Comparison of ENCODE assay signal across 18 cellular contexts in the genomic region with DNA sequence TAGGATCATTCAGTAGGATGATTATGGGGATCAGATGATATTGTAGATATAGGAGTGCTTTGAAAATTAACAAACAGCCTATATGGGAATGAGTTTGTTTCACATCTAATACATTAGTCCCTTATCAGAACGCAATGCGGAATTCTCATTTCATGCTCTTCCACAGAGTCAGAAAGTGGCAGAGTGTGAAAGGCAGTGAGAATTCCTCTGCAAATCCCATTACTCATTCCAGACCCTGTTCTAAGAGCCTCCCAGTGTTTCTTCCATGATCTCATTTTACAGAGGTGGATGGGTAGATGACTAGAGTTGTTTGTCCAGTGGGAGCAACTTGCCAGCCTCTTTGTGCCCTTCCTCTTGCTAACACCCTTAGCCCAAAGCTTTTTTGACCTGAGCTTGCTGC.
DNase-seq lines count a peak whose midpoint lies in the region; ATAC-seq and TF ChIP-seq lines count a peak whose summit lies in the region.
"Had no signal": no experiment of that assay in that cellular context is flagged by ENCODE, and none has a peak within 500 bp of the region (broad histone marks: within the 10 kb centered on the region; RNA-seq: fewer than 3 reads in every experiment).

No MANE protein-coding gene starts in this region.

- no peak for TF ChIP-seq POLR2A in esophagus muscularis mucosa (IDR thresholded peaks at IDR 0.05; ENCODE audit: low read depth)

- H3K9me3 Mint-ChIP-seq in nephron progenitor cell = peaks cover under 1% of the 10 kb centered on the region
- no peaks in the 10 kb centered on the region for H3K9me3 Mint-ChIP-seq in activated CD4-positive, alpha-beta memory T cell treated with anti-CD3 and anti-CD28 coated beads for 36 hours

- ATAC-seq in mucosa of descending colon (no peak), HG02938 (IDR thresholded peaks at IDR 0.05; ENCODE audit: unreplicated experiment) (no peak)
- ATAC-seq: HCT116 had no signal

- H3K27me3 ChIP-seq in esophagus muscularis mucosa = no peaks in the 10 kb centered on the region
- H3K27me3 ChIP-seq: BE2C had no signal

- H3K36me3 Mint-ChIP-seq in nephron progenitor cell (ENCODE audit: low read depth) = no peaks in the 10 kb centered on the region
- H3K36me3 Mint-ChIP-seq in activated CD4-positive, alpha-beta memory T cell treated with anti-CD3 and anti-CD28 coated beads for 36 hours = no peaks in the 10 kb centered on the region
- H3K36me3 Mint-ChIP-seq: CD4-positive, CD25-positive, alpha-beta regulatory T cell; CD8-positive, alpha-beta memory T cell had no signal

- H3K27me3 Mint-ChIP-seq in nephron progenitor cell (ENCODE audit: low read depth, poor library complexity) = no peaks in the 10 kb centered on the region
- no peaks in the 10 kb centered on the region for H3K27me3 Mint-ChIP-seq in activated CD4-positive, alpha-beta memory T cell treated with anti-CD3 and anti-CD28 coated beads for 36 hours
- H3K27me3 Mint-ChIP-seq: CD4-positive, CD25-positive, alpha-beta regulatory T cell had no signal

- H3K4me3 ChIP-seq in esophagus muscularis mucosa (no peak overlapping the region), mucosa of descending colon (no peak overlapping the region)

- H3K27ac ChIP-seq in esophagus muscularis mucosa (replicated peaks in 1 of 4) = no peak overlapping the region

- H3K36me3 ChIP-seq in esophagus muscularis mucosa = no peaks in the 10 kb centered on the region
- no peaks in the 10 kb centered on the region for H3K36me3 ChIP-seq in mucosa of descending colon (ENCODE audit: low read depth)
- H3K36me3 ChIP-seq: BE2C had no signal

- H3K9me3 ChIP-seq in esophagus muscularis mucosa (no peaks in the 10 kb centered on the region), mucosa of descending colon (no peaks in the 10 kb centered on the region)
- H3K9me3 ChIP-seq: BE2C had no signal

- H3K4me3 Mint-ChIP-seq in nephron progenitor cell = no peak overlapping the region
- H3K4me3 Mint-ChIP-seq in activated CD4-positive, alpha-beta memory T cell treated with anti-CD3 and anti-CD28 coated beads for 36 hours = no peak overlapping the region
- H3K4me3 Mint-ChIP-seq: CD8-positive, alpha-beta memory T cell; HFFc6 had no signal

- TF ChIP-seq CTCF in esophagus muscularis mucosa (IDR thresholded peaks at IDR 0.05) (no peak), nephron progenitor cell (IDR thresholded peaks at IDR 0.05) (no peak), mucosa of descending colon (IDR thresholded peaks at IDR 0.05) (no peak)

- CTCF ChIA-PET in activated CD4-positive, alpha-beta memory T cell treated with anti-CD3 and anti-CD28 coated beads for 36 hours (lab: Charles Lee) = no interaction called here

- H3K4me1 ChIP-seq in esophagus muscularis mucosa (no peaks in the 10 kb centered on the region), mucosa of descending colon (ENCODE audit: low read depth) (no peaks in the 10 kb centered on the region)
- H3K4me1 ChIP-seq: BE2C had no signal

- WGBS in esophagus muscularis mucosa = 98% methylated on average over 2 of the region's 2 CpGs

- peak overlapping the region; percentile 24 for H3K27ac Mint-ChIP-seq in nephron progenitor cell
- no peak overlapping the region for H3K27ac Mint-ChIP-seq in activated CD4-positive, alpha-beta memory T cell treated with anti-CD3 and anti-CD28 coated beads for 36 hours
- H3K27ac Mint-ChIP-seq: CD4-positive, CD25-positive, alpha-beta regulatory T cell; CD8-positive, alpha-beta memory T cell; HFFc6 had no signal

- POLR2A ChIA-PET in activated CD4-positive, alpha-beta memory T cell treated with anti-CD3 and anti-CD28 coated beads for 36 hours (lab: Charles Lee) = no interaction called here

- no peak for TF ChIP-seq EP300 in esophagus muscularis mucosa (IDR thresholded peaks at IDR 0.05)

- intact Hi-C loops in esophagus muscularis mucosa (cut with DNase I) = no loop called here
- intact Hi-C loops in activated CD4-positive, alpha-beta memory T cell treated with anti-CD3 and anti-CD28 coated beads for 36 hours (cut with micrococcal nuclease) = no loop called here
- intact Hi-C loops in mucosa of descending colon (cut with DNase I, micrococcal nuclease) = no loop called here

- peaks cover 37% of the 10 kb centered on the region for H3K4me1 Mint-ChIP-seq in nephron progenitor cell
- H3K4me1 Mint-ChIP-seq in activated CD4-positive, alpha-beta memory T cell treated with anti-CD3 and anti-CD28 coated beads for 36 hours (ENCODE audit: low read depth) = no peaks in the 10 kb centered on the region
- H3K4me1 Mint-ChIP-seq: CD8-positive, alpha-beta memory T cell had no signal

- DNase-seq in esophagus muscularis mucosa (ENCODE audit: extremely low spot score) = peak; percentile 84
- DNase-seq in left kidney (ENCODE audit: low read depth, low spot score) = peak; percentile 2
- DNase-seq in nephron progenitor cell = no peak
- no peak for DNase-seq in activated naive CD4-positive, alpha-beta T cell treated with anti-CD3 and anti-CD28 coated beads, Interleukin-2, amount 50 U/mL, for 16 hours
- DNase-seq in activated CD4-positive, alpha-beta memory T cell treated with anti-CD3 and anti-CD28 coated beads for 36 hours = no peak
- no peak for DNase-seq in mucosa of descending colon
- DNase-seq: ACHN; BE2C; C1 segment of cervical spinal cord; CD4-positive, CD25-positive, alpha-beta regulatory T cell; CD8-positive, alpha-beta memory T cell; COR-L47; DMS 273 treated with DMSO at 0.1 percent for 48 hours; GOT3; H7; HFFc6 had no signal

Comparison
In these comparisons a context has a peak if more than half of its experiments do, and no peak if none do; other contexts are left out.
1. DNase-seq: peak in esophagus muscularis mucosa (single experiment) and left kidney (single experiment); none in nephron progenitor cell (single experiment), activated naive CD4-positive, alpha-beta T cell treated with anti-CD3 and anti-CD28 coated beads, Interleukin-2, amount 50 U/mL, for 16 hours (single experiment), activated CD4-positive, alpha-beta memory T cell treated with anti-CD3 and anti-CD28 coated beads for 36 hours (single experiment) and mucosa of descending colon (0 of 3).